Comparison of ENCODE assay signal across 11 cellular contexts in genomic region chr5:151219789-151220188, GRCh38. TPM values are rescaled to one million over a fixed set of nuclear protein-coding genes. Genes with fewer than 3 reads are reported as not detected.
DNase-seq lines count a peak whose midpoint lies in the region; ATAC-seq and TF ChIP-seq lines count a peak whose summit lies in the region.
"Had no signal": no experiment of that assay in that cellular context is flagged by ENCODE, and none has a peak within 500 bp of the region (broad histone marks: within the 10 kb centered on the region; RNA-seq: fewer than 3 reads in every experiment).

No MANE protein-coding gene starts in this region.

- H3K4me3 ChIP-seq in PC-3 (ENCODE audit: low read length) (no peak overlapping the region), fibroblast of mammary gland (ENCODE audit: control insufficient read depth, low read depth, low read length) (no peak overlapping the region), stomach smooth muscle (ENCODE audit: low read length in 2 of 2) (peak overlapping the region in 1 of 2 donors; percentile 40), tibial nerve (no peak overlapping the region)

- CTCF ChIA-PET in PC-3 (lab: Charles Lee) = no interaction called here

- peaks cover 89% of the 10 kb centered on the region for H3K4me1 Mint-ChIP-seq in activated T-cell treated with anti-CD3 and anti-CD28 coated beads, Interleukin-2, amount 50 U/mL, for 72 hours (ENCODE audit: low read depth)

- H3F3A ChIP-seq in PC-3 (ENCODE audit: low read length, unreplicated experiment) = no peaks in the 10 kb centered on the region

- WGBS in tibial nerve, 2 donors = 63 to 75% methylated on average over 7 of the region's 7 CpGs

- POLR2A ChIA-PET in PC-3 (lab: Charles Lee; ENCODE audit: unreplicated experiment) = no interaction called here

- H3K9me2 ChIP-seq in PC-3 (replicated peaks; ENCODE audit: low read length) = no peaks in the 10 kb centered on the region

- no TSS peak for BruUV-seq in PC-3 (replicated peaks; lab: Mats Ljungman, UMichigan)

- no peaks in the 10 kb centered on the region for H3K79me2 ChIP-seq in PC-3 (ENCODE audit: low read length)

- no peaks in the 10 kb centered on the region for H3K27me3 Mint-ChIP-seq in activated T-cell treated with anti-CD3 and anti-CD28 coated beads, Interleukin-2, amount 50 U/mL, for 72 hours (ENCODE audit: low read depth)

- DNase-seq in activated T-cell treated with anti-CD3 and anti-CD28 coated beads, Interleukin-2, amount 50 U/mL, for 72 hours = no peak
- no peak for DNase-seq in activated T-cell treated with anti-CD3 and anti-CD28 coated beads, Interleukin-2, amount 50 U/mL, for 1 hour
- DNase-seq in PC-3 = no peak
- no peak for DNase-seq in fibroblast of mammary gland (ENCODE audit: low read depth)
- DNase-seq in tibial nerve (ENCODE audit: low spot score in 2 of 2) = no peak
- no peak for DNase-seq in COLO668 (lab: John Stamatoyannopoulos, UW; ENCODE audit: unreplicated experiment)
- DNase-seq: NCI-H2107, right cardiac atrium had no signal

- H3K4me1 ChIP-seq in PC-3 (ENCODE audit: insufficient read depth, low read length) (peaks cover 28% of the 10 kb centered on the region; the same call in 1 of the 2 replicates), stomach smooth muscle (ENCODE audit: control insufficient read depth, insufficient read depth, low read length) (peaks cover 77% of the 10 kb centered on the region), tibial nerve (peaks cover 0 to 66% (median 37%) of the 10 kb centered on the region in 4 donors)

- H3K9ac ChIP-seq in PC-3 (ENCODE audit: low read length) = no peak overlapping the region
- H3K9ac ChIP-seq in stomach smooth muscle (ENCODE audit: low read length in 2 of 2) = no peak overlapping the region

- peaks cover 5 to 11% of the 10 kb centered on the region in 2 donors for H3K36me3 Mint-ChIP-seq in activated T-cell treated with anti-CD3 and anti-CD28 coated beads, Interleukin-2, amount 50 U/mL, for 72 hours (ENCODE audit: insufficient read depth in 2 of 2)

- no peak for TF ChIP-seq EP300 in tibial nerve (IDR thresholded peaks at IDR 0.05)

- TF ChIP-seq POLR2A in tibial nerve (IDR thresholded peaks at IDR 0.05) = no peak

- no peak overlapping the region for H3K4me2 ChIP-seq in PC-3 (ENCODE audit: low read length)

- H3K4me3 Mint-ChIP-seq in activated T-cell treated with anti-CD3 and anti-CD28 coated beads, Interleukin-2, amount 50 U/mL, for 72 hours = peak overlapping the region in 1 of 2 donors; percentile 20

- peak overlapping the region; percentile 62 for H3K27ac Mint-ChIP-seq in activated T-cell treated with anti-CD3 and anti-CD28 coated beads, Interleukin-2, amount 50 U/mL, for 72 hours

- no peaks in the 10 kb centered on the region for H3K36me3 ChIP-seq in PC-3 (ENCODE audit: low read depth, low read length)
- H3K36me3 ChIP-seq in stomach smooth muscle (ENCODE audit: control insufficient read depth in 2 of 2, insufficient read depth in 2 of 2, low read length in 2 of 2) = peaks cover 4 to 5% of the 10 kb centered on the region in 2 donors
- H3K36me3 ChIP-seq in tibial nerve = no peaks in the 10 kb centered on the region

- no peak for ATAC-seq in activated T-cell treated with anti-CD3 and anti-CD28 coated beads, Interleukin-2, amount 50 U/mL, for 72 hours (replicated peaks in 1 of 2)
- ATAC-seq in PC-3 (no peak), HG03039 (IDR thresholded peaks at IDR 0.05; ENCODE audit: unreplicated experiment) (no peak)
- ATAC-seq: left lobe of liver, right cardiac atrium had no signal

- H3K27ac ChIP-seq in PC-3 (ENCODE audit: low read length) (no peak overlapping the region), stomach smooth muscle (ENCODE audit: low read length) (peak overlapping the region; percentile 46), tibial nerve (peak overlapping the region in 1 of 4 donors; percentile 29)

- H3K27me3 ChIP-seq in PC-3 (ENCODE audit: low read length) (no peaks in the 10 kb centered on the region), stomach smooth muscle (ENCODE audit: control insufficient read depth in 1 of 2, insufficient read depth in 2 of 2, low read length in 2 of 2) (no peaks in the 10 kb centered on the region), tibial nerve (no peaks in the 10 kb centered on the region)

- TF ChIP-seq CTCF in PC-3 (conservative IDR thresholded peaks at IDR 0.05; ENCODE audit: low read depth, low read length) (peak; percentile 43; the same call in 1 of the 2 replicates), fibroblast of mammary gland (conservative IDR thresholded peaks at IDR 0.05; ENCODE audit: control insufficient read depth, insufficient read depth, low read depth, low read length) (peak; percentile 30), tibial nerve (IDR thresholded peaks at IDR 0.05) (no peak)

- no peaks in the 10 kb centered on the region for H3K9me3 ChIP-seq in PC-3 (ENCODE audit: low read length)
- H3K9me3 ChIP-seq in stomach smooth muscle (ENCODE audit: control insufficient read depth in 2 of 2, low read length in 2 of 2) = no peaks in the 10 kb centered on the region
- H3K9me3 ChIP-seq in tibial nerve = no peaks in the 10 kb centered on the region

- intact Hi-C loops in PC-3 (cut with micrococcal nuclease) = no loop called here

- no peak overlapping the region for H2AFZ ChIP-seq in PC-3 (ENCODE audit: low read length)

- H4K20me1 ChIP-seq in PC-3 (ENCODE audit: low read length) = no peaks in the 10 kb centered on the region

- no peaks in the 10 kb centered on the region for H3K9me3 Mint-ChIP-seq in activated T-cell treated with anti-CD3 and anti-CD28 coated beads, Interleukin-2, amount 50 U/mL, for 72 hours

RNA-seq across cellular contexts. Expression of gene CCDC69, which starts 4.1 kb away (rescaled TPM):
- 10 to 100 TPM; 44.8 to 53.1 TPM for total RNA-seq in activated T-cell treated with anti-CD3 and anti-CD28 coated beads, Interleukin-2, amount 50 U/mL, for 72 hours
- total RNA-seq in PC-3 (2014; rRNA removed) (19.2 and 26.4 TPM in 2 replicates), tibial nerve (100 to 1,000 TPM in 3 of 4 donors, 10 to 100 TPM in 1; 95.6 to 201 (median 112) TPM)

RNA-seq across cellular contexts. Expression of gene GM2A, which starts 33.2 kb away (rescaled TPM):
- total RNA-seq in activated T-cell treated with anti-CD3 and anti-CD28 coated beads, Interleukin-2, amount 50 U/mL, for 72 hours = 10 to 100 TPM; 19.4 to 28.2 TPM
- total RNA-seq in PC-3 (2014; rRNA removed) (78.3 and 90.2 TPM in 2 replicates), tibial nerve (10 to 100 TPM; 30.3 to 37.5 (median 33.7) TPM)

Comparison
In these comparisons a context has a peak if more than half of its experiments do, and no peak if none do; other contexts are left out.
1. CTCF ChIP-seq: peak in PC-3 (single experiment) and fibroblast of mammary gland (single experiment); none in tibial nerve (0 of 5).